Comparison of ENCODE assay signal across 23 cellular contexts in genomic region chr3:156577731-156578130, GRCh38. TPM values are rescaled to one million over a fixed set of nuclear protein-coding genes. Genes with fewer than 3 reads are reported as not detected.
DNase-seq lines count a peak whose midpoint lies in the region; ATAC-seq and TF ChIP-seq lines count a peak whose summit lies in the region.
"Had no signal": no experiment of that assay in that cellular context is flagged by ENCODE, and none has a peak within 500 bp of the region (broad histone marks: within the 10 kb centered on the region; RNA-seq: fewer than 3 reads in every experiment).

No MANE protein-coding gene starts in this region.

- no peak overlapping the region for H3K4me3 ChIP-seq in mucosa of descending colon
- H3K4me3 ChIP-seq: coronary artery had no signal

- H3K36me3 ChIP-seq in mucosa of descending colon (ENCODE audit: low read depth) = no peaks in the 10 kb centered on the region

- no peaks in the 10 kb centered on the region for H3K4me1 ChIP-seq in mucosa of descending colon (ENCODE audit: low read depth)

- no peak overlapping the region for H3K4me3 Mint-ChIP-seq in activated CD4-positive, alpha-beta T cell treated with anti-CD3 and anti-CD28 coated beads, Interleukin-2, amount 10 ng/mL, durations not matched to agents 24 days and 14 days
- H3K4me3 Mint-ChIP-seq: activated CD8-positive, alpha-beta memory T cell treated with anti-CD3 and anti-CD28 coated beads, Interleukin-2, amount 10 ng/mL, durations not matched to agents 7 days and 5 days; CD4-positive, CD25-positive, alpha-beta regulatory T cell; T-helper 17 cell; type B pancreatic cell had no signal

- TF ChIP-seq CTCF in mucosa of descending colon (IDR thresholded peaks at IDR 0.05) = no peak

- H3K36me3 Mint-ChIP-seq in activated CD4-positive, alpha-beta T cell treated with anti-CD3 and anti-CD28 coated beads, Interleukin-2, amount 10 ng/mL, durations not matched to agents 24 days and 14 days (ENCODE audit: low read depth) = no peaks in the 10 kb centered on the region
- H3K36me3 Mint-ChIP-seq: activated CD8-positive, alpha-beta memory T cell treated with anti-CD3 and anti-CD28 coated beads, Interleukin-2, amount 10 ng/mL, durations not matched to agents 7 days and 5 days; CD4-positive, CD25-positive, alpha-beta regulatory T cell; type B pancreatic cell had no signal

- intact Hi-C loops in activated CD4-positive, alpha-beta T cell treated with anti-CD3 and anti-CD28 coated beads, Interleukin-2, amount 10 ng/mL, durations not matched to agents 24 days and 14 days (cut with micrococcal nuclease) = no loop called here
- intact Hi-C loops in mucosa of descending colon (cut with DNase I, micrococcal nuclease) = no loop called here

- peaks cover 4% of the 10 kb centered on the region for H3K4me1 Mint-ChIP-seq in activated CD4-positive, alpha-beta T cell treated with anti-CD3 and anti-CD28 coated beads, Interleukin-2, amount 10 ng/mL, durations not matched to agents 24 days and 14 days
- H3K4me1 Mint-ChIP-seq: CD4-positive, CD25-positive, alpha-beta regulatory T cell; T-helper 17 cell had no signal

- no peaks in the 10 kb centered on the region for H3K9me3 ChIP-seq in mucosa of descending colon

- H3K27me3 Mint-ChIP-seq in activated CD4-positive, alpha-beta T cell treated with anti-CD3 and anti-CD28 coated beads, Interleukin-2, amount 10 ng/mL, durations not matched to agents 24 days and 14 days = peaks cover 37% of the 10 kb centered on the region

- H3K27ac Mint-ChIP-seq in activated CD4-positive, alpha-beta T cell treated with anti-CD3 and anti-CD28 coated beads, Interleukin-2, amount 10 ng/mL, durations not matched to agents 24 days and 14 days = no peak overlapping the region
- H3K27ac Mint-ChIP-seq: activated CD8-positive, alpha-beta memory T cell treated with anti-CD3 and anti-CD28 coated beads, Interleukin-2, amount 10 ng/mL, durations not matched to agents 7 days and 5 days; CD4-positive, CD25-positive, alpha-beta regulatory T cell; T-helper 17 cell; type B pancreatic cell had no signal

- ATAC-seq in mucosa of descending colon (peak; percentile 64), HG03521 (IDR thresholded peaks at IDR 0.05; ENCODE audit: unreplicated experiment) (no peak), HG03565 (IDR thresholded peaks at IDR 0.05; ENCODE audit: unreplicated experiment) (no peak), HG02642 (IDR thresholded peaks at IDR 0.05; ENCODE audit: poor library complexity, unreplicated experiment) (no peak)
- ATAC-seq: activated CD8-positive, alpha-beta memory T cell treated with anti-CD3 and anti-CD28 coated beads, Interleukin-2, amount 10 ng/mL, durations not matched to agents 7 days and 5 days; T-helper 17 cell had no signal

- no peaks in the 10 kb centered on the region for H3K9me3 Mint-ChIP-seq in activated CD4-positive, alpha-beta T cell treated with anti-CD3 and anti-CD28 coated beads, Interleukin-2, amount 10 ng/mL, durations not matched to agents 24 days and 14 days
- H3K9me3 Mint-ChIP-seq: type B pancreatic cell had no signal

- peak; percentile 7 for DNase-seq in activated CD4-positive, alpha-beta T cell treated with anti-CD3 and anti-CD28 coated beads for 48 hours
- DNase-seq in activated CD4-positive, alpha-beta T cell treated with anti-CD3 and anti-CD28 coated beads, Interleukin-2, amount 10 ng/mL, durations not matched to agents 24 days and 14 days = no peak
- DNase-seq in NCI-H226 = peak; percentile 36
- peak; percentile 68 for DNase-seq in dedifferentiated amniotic fluid mesenchymal stem cell (ENCODE audit: extremely low spot score)
- DNase-seq in mucosa of descending colon = no peak
- DNase-seq: activated CD4-positive, CD25-positive, alpha-beta regulatory T cell; activated CD8-positive, alpha-beta memory T cell treated with anti-CD3 and anti-CD28 coated beads, Interleukin-2, amount 10 ng/mL, durations not matched to agents 7 days and 5 days; activated effector memory CD4-positive, alpha-beta T cell treated with anti-CD3 and anti-CD28 coated beads, Interleukin-2, amount 50 U/mL, for 16 hours; CD4-positive, CD25-positive, alpha-beta regulatory T cell; KBM-7; left ventricle myocardium superior; NCI-H2029; NCI-H510A; occipital lobe; right cardiac atrium; SIG-M5; stimulated activated naive CD4-positive, alpha-beta T cell; T-helper 17 cell had no signal

RNA-seq across cellular contexts. Expression of gene SSR3, which starts 22.8 kb away (rescaled TPM):
- total RNA-seq in activated CD4-positive, alpha-beta T cell treated with anti-CD3 and anti-CD28 coated beads, Interleukin-2, amount 10 ng/mL, durations not matched to agents 24 days and 14 days = 151 and 153 TPM in 2 replicates
- total RNA-seq in mucosa of descending colon = 100 to 1,000 TPM in 2 of 3 donors, 10 to 100 TPM in 1; 97.9 to 125 (median 123) TPM

Comparison
In these comparisons a context has a peak if more than half of its experiments do, and no peak if none do; other contexts are left out.
1. DNase-seq: peak in activated CD4-positive, alpha-beta T cell treated with anti-CD3 and anti-CD28 coated beads for 48 hours (single experiment), NCI-H226 (single experiment) and dedifferentiated amniotic fluid mesenchymal stem cell (single experiment); none in activated CD4-positive, alpha-beta T cell treated with anti-CD3 and anti-CD28 coated beads, Interleukin-2, amount 10 ng/mL, durations not matched to agents 24 days and 14 days (single experiment) and mucosa of descending colon (0 of 3).